Comparison of ENCODE assay signal across 30 cellular contexts in the genomic region with DNA sequence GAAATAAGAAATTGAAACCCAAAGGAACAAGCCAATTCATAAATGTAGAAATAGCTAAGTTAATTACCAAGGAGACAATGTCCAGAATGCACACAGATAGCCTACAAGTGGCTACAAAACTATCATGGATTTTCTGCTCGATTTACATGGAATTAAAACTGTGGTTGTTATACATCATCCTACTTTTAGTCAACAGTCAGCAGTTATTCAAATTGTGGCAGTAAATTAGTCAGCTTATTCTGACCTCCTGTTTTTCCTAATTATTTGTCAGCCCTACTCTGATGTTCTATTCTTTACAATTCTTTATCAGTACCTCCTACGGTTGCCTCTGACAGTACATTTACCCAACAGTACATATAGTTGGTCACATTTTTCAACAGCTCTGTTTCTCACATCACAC.
"Had no signal": no experiment of that assay in that cellular context is flagged by ENCODE, and none has a peak within 500 bp of the region (broad histone marks: within the 10 kb centered on the region; RNA-seq: fewer than 3 reads in every experiment).

No MANE protein-coding gene starts in this region.

- H3K9me3 Mint-ChIP-seq: activated naive CD4-positive, alpha-beta T cell treated with anti-CD3 and anti-CD28 coated beads, Interleukin-2, amount 50 U/mL, for 72 hours; dendritic cell treated with granulocyte-macrophage colony-stimulating factor and Interleukin-4, amounts not matched to agents 40 ng/mL and 50 ng/mL, for 4 days; memory B cell; naive thymus-derived CD4-positive, alpha-beta T cell; neural crest cell; stimulated activated memory B cell treated with anti-CD40 and anti-IgM and Interleukin-4, amounts not matched to agents 10 μg/mL and 1 μg/mL and 100 μg/mL, for 72 hours had no signal

- H3K27ac ChIP-seq: breast epithelium, esophagus muscularis mucosa, foreskin keratinocyte, heart right ventricle, pancreas, prostate gland, stomach, thyroid gland, upper lobe of left lung, vagina, WERI-Rb-1 had no signal

- FAIRE-seq: pancreas, TTC549 had no signal

- H3K9me3 ChIP-seq: breast epithelium, esophagus muscularis mucosa, heart right ventricle, pancreas, prostate gland, stomach, thyroid gland, upper lobe of left lung, vagina had no signal

- H3K27me3 ChIP-seq: breast epithelium, esophagus muscularis mucosa, foreskin keratinocyte, heart right ventricle, pancreas, stomach, thyroid gland, upper lobe of left lung, vagina had no signal

- H3K4me3 ChIP-seq: breast epithelium, esophagus muscularis mucosa, heart right ventricle, pancreas, prostate gland, smooth muscle cell, stomach, thyroid gland, upper lobe of left lung, vagina had no signal

- H3K27me3 Mint-ChIP-seq: dendritic cell treated with granulocyte-macrophage colony-stimulating factor and Interleukin-4, amounts not matched to agents 40 ng/mL and 50 ng/mL, for 4 days; memory B cell; naive thymus-derived CD4-positive, alpha-beta T cell; stimulated activated memory B cell treated with anti-CD40 and anti-IgM and Interleukin-4, amounts not matched to agents 10 μg/mL and 1 μg/mL and 100 μg/mL, for 72 hours had no signal

- H3K4me1 ChIP-seq: breast epithelium, pancreas, prostate gland, stomach, thyroid gland, upper lobe of left lung, vagina had no signal

- H3K4me3 Mint-ChIP-seq: dendritic cell treated with granulocyte-macrophage colony-stimulating factor and Interleukin-4, amounts not matched to agents 40 ng/mL and 50 ng/mL, for 4 days; endodermal cell; memory B cell; naive thymus-derived CD4-positive, alpha-beta T cell; neural crest cell; stimulated activated memory B cell treated with anti-CD40 and anti-IgM and Interleukin-4, amounts not matched to agents 10 μg/mL and 1 μg/mL and 100 μg/mL, for 72 hours had no signal

- H3K4me2 ChIP-seq: smooth muscle cell had no signal

- H3K36me3 ChIP-seq: breast epithelium, pancreas, prostate gland had no signal

- ATAC-seq: activated naive CD4-positive, alpha-beta T cell treated with anti-CD3 and anti-CD28 coated beads, Interleukin-2, amount 50 U/mL, for 72 hours; foreskin keratinocyte; heart right ventricle; naive thymus-derived CD4-positive, alpha-beta T cell; pancreas; stimulated activated memory B cell treated with anti-CD40 and anti-IgM and Interleukin-4, amounts not matched to agents 10 μg/mL and 1 μg/mL and 100 μg/mL, for 72 hours had no signal

- H3K27ac Mint-ChIP-seq: activated naive CD4-positive, alpha-beta T cell treated with anti-CD3 and anti-CD28 coated beads, Interleukin-2, amount 50 U/mL, for 72 hours; dendritic cell treated with granulocyte-macrophage colony-stimulating factor and Interleukin-4, amounts not matched to agents 40 ng/mL and 50 ng/mL, for 4 days; endodermal cell; memory B cell; stimulated activated memory B cell treated with anti-CD40 and anti-IgM and Interleukin-4, amounts not matched to agents 10 μg/mL and 1 μg/mL and 100 μg/mL, for 72 hours had no signal

- DNase-seq: activated CD4-positive, alpha-beta T cell treated with anti-CD3 and anti-CD28 coated beads, Interleukin-2, amount 50 U/mL, for 1 hour; activated CD8-positive, alpha-beta memory T cell treated with anti-CD3 and anti-CD28 coated beads for 24 hours; activated naive CD4-positive, alpha-beta T cell; central memory CD4-positive, alpha-beta T cell; endodermal cell; foreskin keratinocyte; heart right ventricle; midbrain; naive thymus-derived CD4-positive, alpha-beta T cell; nucleus accumbens; pancreas; stimulated activated CD4-positive, alpha-beta T cell treated with anti-CD3 and anti-CD28 coated beads, Interleukin-1b, Interleukin-23, amount 100 ng/mL, for 48 hours; stimulated activated CD4-positive, alpha-beta T cell treated with anti-CD3 and anti-CD28 coated beads, Interleukin-4, amount 100 ng/mL, for 4 hours; stimulated activated CD8-positive, alpha-beta memory T cell treated with anti-CD3 and anti-CD28 coated beads, Interleukin-4, amount 100 ng/mL, for 48 hours; stomach; T-helper 9 cell; thyroid gland; upper lobe of left lung; WERI-Rb-1 had no signal
